ENCODE assay signal across 8 cellular contexts in the genomic region with DNA sequence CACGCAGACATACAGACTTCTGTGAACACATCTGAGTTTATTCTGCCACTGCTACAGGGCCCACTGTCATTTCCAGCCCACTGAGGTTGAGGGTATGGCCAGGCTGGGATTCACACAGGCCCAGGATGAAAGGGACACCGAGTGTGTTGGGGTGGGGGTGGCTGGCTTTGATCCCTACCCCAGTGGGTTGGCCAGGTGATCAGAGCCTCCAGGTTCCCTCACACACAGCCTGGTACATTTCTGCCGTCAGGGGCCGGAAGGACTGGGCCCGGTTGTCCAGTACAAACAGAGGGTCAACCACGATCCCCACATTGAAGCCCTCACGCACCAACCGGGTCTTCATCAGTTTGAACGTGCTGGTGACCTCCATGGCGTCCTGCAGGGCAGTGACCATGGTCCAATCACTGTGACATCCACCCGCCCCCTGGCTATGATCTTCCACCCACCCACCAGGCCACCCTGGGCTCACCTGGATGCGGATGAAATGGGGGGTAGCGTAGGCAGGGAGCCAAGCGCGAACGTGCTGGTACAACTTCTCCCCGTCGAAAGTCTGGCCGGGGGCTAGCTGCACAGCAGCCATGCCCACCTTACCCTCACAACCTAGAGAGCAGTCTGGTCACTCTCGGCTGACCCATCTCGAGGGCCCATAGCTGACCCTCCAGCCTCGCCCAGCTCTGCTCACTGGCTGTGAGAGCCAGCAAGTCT. TPM values are rescaled to one million over a fixed set of nuclear protein-coding genes. Genes with fewer than 3 reads are reported as not detected.
DNase-seq lines count a peak whose midpoint lies in the region; TF ChIP-seq lines count a peak whose summit lies in the region.

No MANE protein-coding gene starts in this region.

- no peak for TF ChIP-seq POLR2A in ovary (IDR thresholded peaks at IDR 0.05)

- DNase-seq in GM06990 (ENCODE audit: extremely low read depth, insufficient read length) (no peak), ovary (peak; percentile 51 to 75 (median 72)), GM19238 (ENCODE audit: insufficient read length, low spot score) (no peak), midbrain (lab: John Stamatoyannopoulos, UW) (no peak), DMS79 (lab: John Stamatoyannopoulos, UW) (no peak), SKM-1 treated with dmso at 0.1 percent for 144 hours (lab: John Stamatoyannopoulos, UW; ENCODE audit: unreplicated experiment) (no peak)

- H3F3A ChIP-seq in OCI-LY1 (ENCODE audit: insufficient read depth, low read length): no peaks in the 10 kb centered on the region

- peak overlapping the region; percentile 94 for H3K4me2 ChIP-seq in OCI-LY1 (ENCODE audit: low read length)

- peaks cover 24% of the 10 kb centered on the region for H3K4me1 ChIP-seq in OCI-LY1 (ENCODE audit: insufficient read depth, low read length, severe bottlenecking)
- peaks cover 0 to 24% of the 10 kb centered on the region in 2 donors for H3K4me1 ChIP-seq in esophagus (ENCODE audit: control insufficient read depth in 2 of 2, insufficient read depth in 2 of 2, low read length in 1 of 2)
- H3K4me1 ChIP-seq in ovary (ENCODE audit: insufficient read depth): peaks cover 5% of the 10 kb centered on the region

- TF ChIP-seq EP300 in ovary (IDR thresholded peaks at IDR 0.05): no peak

- H3K9me3 ChIP-seq in OCI-LY1 (ENCODE audit: low read length): no peaks in the 10 kb centered on the region
- peaks cover 0 to 4% of the 10 kb centered on the region in 2 donors for H3K9me3 ChIP-seq in esophagus (ENCODE audit: control insufficient read depth in 2 of 2, insufficient read depth in 1 of 2, low read depth in 1 of 2, low read length in 1 of 2)
- no peaks in the 10 kb centered on the region for H3K9me3 ChIP-seq in ovary

- TF ChIP-seq CTCF in GM06990 (IDR thresholded peaks at IDR 0.05; ENCODE audit: insufficient read depth, low read length, poor library complexity, severe bottlenecking): no peak
- no peak for TF ChIP-seq CTCF in OCI-LY1 (IDR thresholded peaks at IDR 0.05; ENCODE audit: low read length)
- no peak for TF ChIP-seq CTCF in ovary (IDR thresholded peaks at IDR 0.05)

- H3K79me2 ChIP-seq in OCI-LY1 (ENCODE audit: insufficient read depth, low read length): no peaks in the 10 kb centered on the region

- intact Hi-C loops in ovary (cut with DNase I): no loop called here

- H3K36me3 ChIP-seq in GM06990 (ENCODE audit: control insufficient read depth, insufficient read depth, low read length) (no peaks in the 10 kb centered on the region), OCI-LY1 (ENCODE audit: insufficient read depth, low read length) (no peaks in the 10 kb centered on the region), esophagus (ENCODE audit: control insufficient read depth in 2 of 2, insufficient read depth in 2 of 2, low read length in 1 of 2) (no peaks in the 10 kb centered on the region), ovary (no peaks in the 10 kb centered on the region)

- H3K27ac ChIP-seq in OCI-LY1 (ENCODE audit: low read depth, low read length, poor library complexity, severe bottlenecking) (peak overlapping the region; percentile 49), esophagus (ENCODE audit: low read depth in 2 of 2, low read length in 1 of 2) (peak overlapping the region in 1 of 2 donors; percentile 47), ovary (no peak overlapping the region)

- 61 to 63% methylated on average over 22 of the region's 22 CpGs for WGBS in esophagus, 2 donors
- 43 to 57% (median 47%) methylated on average over 22 of the region's 22 CpGs for WGBS in ovary, 3 donors

- H3K27me3 ChIP-seq in GM06990 (replicated peaks; ENCODE audit: control insufficient read depth, insufficient read depth, low read length) (no peaks in the 10 kb centered on the region), OCI-LY1 (ENCODE audit: insufficient read depth, low read length) (no peaks in the 10 kb centered on the region), esophagus (ENCODE audit: control insufficient read depth in 1 of 2, insufficient read depth in 2 of 2, low read length in 2 of 2) (no peaks in the 10 kb centered on the region), ovary (no peaks in the 10 kb centered on the region)

- no peaks in the 10 kb centered on the region for H3K9me2 ChIP-seq in OCI-LY1 (ENCODE audit: low read depth, low read length)

- peak overlapping the region; percentile 79 for H3K9ac ChIP-seq in OCI-LY1 (ENCODE audit: low read length)

- no peak overlapping the region for H2AFZ ChIP-seq in OCI-LY1 (ENCODE audit: low read length)

- no peaks in the 10 kb centered on the region for H4K20me1 ChIP-seq in OCI-LY1 (ENCODE audit: insufficient read depth, low read length)

- peak overlapping the region; percentile 66 for H3K4me3 ChIP-seq in GM06990 (replicated peaks; ENCODE audit: low read depth, low read length)
- peak overlapping the region; percentile 77 for H3K4me3 ChIP-seq in OCI-LY1 (ENCODE audit: low read depth, low read length, poor library complexity, severe bottlenecking)
- peak overlapping the region; percentile 28 to 49 for H3K4me3 ChIP-seq in esophagus (ENCODE audit: low read depth in 1 of 2, low read length in 2 of 2)
- peak overlapping the region; percentile 29 for H3K4me3 ChIP-seq in ovary

RNA-seq across cellular contexts. Expression of a gene that starts 13.3 kb away (rescaled TPM):
- polyA plus RNA-seq in esophagus (1 to 10 TPM; 7.0 to 7.2 TPM), ovary (10 to 100 TPM in 1 of 2 donors, under 1 TPM in 1; 0.70 to 14.2 TPM)
- 10 to 100 TPM in 4 of 7 donors, 1 to 10 TPM in 3; 6.5 to 14.8 (median 11.1) TPM for total RNA-seq in ovary

RNA-seq across cellular contexts. Expression of a gene that starts 21.1 kb away (rescaled TPM):
- polyA plus RNA-seq in esophagus (1 to 10 TPM; 6.4 to 7.4 TPM), ovary (10 to 100 TPM in 1 of 2 donors, 1 to 10 TPM in 1; 1.1 to 11.6 TPM)
- total RNA-seq in ovary: 10 to 100 TPM in 5 of 7 donors, 1 to 10 TPM in 2; 8.1 to 23.3 (median 17.3) TPM

RNA-seq across cellular contexts. Expression of a gene that starts 22.3 kb away (rescaled TPM):
- 1 to 10 TPM; 6.9 to 9.9 TPM for polyA plus RNA-seq in esophagus
- 10 to 100 TPM; 16.2 to 20.9 (median 18.6) TPM for total RNA-seq in ovary
- 10 to 100 TPM in 1 of 2 donors, 1 to 10 TPM in 1; 1.9 to 24.9 TPM for polyA plus RNA-seq in ovary

RNA-seq across cellular contexts. Expression of a gene that starts 31.6 kb away (rescaled TPM):
- polyA plus RNA-seq in esophagus (1 to 10 TPM; 5.1 to 5.6 TPM), ovary (1 to 10 TPM; 3.9 to 8.7 TPM)
- total RNA-seq in ovary: 10 to 100 TPM; 14.2 to 20.2 (median 18.6) TPM

RNA-seq across cellular contexts. Expression of a gene that starts 45.4 kb away (rescaled TPM):
- polyA plus RNA-seq in esophagus (100 to 1,000 TPM; 159 to 175 TPM), ovary (100 to 1,000 TPM; 270 to 294 TPM)
- 100 to 1,000 TPM; 193 to 505 (median 348) TPM for total RNA-seq in ovary

Comparison
In these comparisons a context has a peak if more than half of its experiments do, and no peak if none do; other contexts are left out.
1. DNase-seq: peak in ovary (5 of 5); none in GM06990 (single experiment), GM19238 (single experiment), midbrain (single experiment), DMS79 (single experiment) and SKM-1 treated with dmso at 0.1 percent for 144 hours (single experiment).
2. Peak in every context shown above with its lines, with median percentiles within 50 percentile points of each other: H3K4me3 ChIP-seq.